Comparison of ENCODE assay signal across 8 cellular contexts in genomic region chr15:42385206-42385979, GRCh38. TPM values are rescaled to one million over a fixed set of nuclear protein-coding genes. Genes with fewer than 3 reads are reported as not detected.
A peak's percentile ranks its signal among the peaks of the same experiment; 100 is the strongest.
DNase-seq lines count a peak whose midpoint lies in the region; ATAC-seq and TF ChIP-seq lines count a peak whose summit lies in the region.

No MANE protein-coding gene starts in this region.

- H2AFZ ChIP-seq in mammary epithelial cell (ENCODE audit: low read depth, low read length): no peak overlapping the region

- H3K27ac ChIP-seq in mammary epithelial cell (ENCODE audit: insufficient read depth, low read depth, low read length): no peak overlapping the region
- peak overlapping the region in 1 of 2 donors; percentile 71 for H3K27ac ChIP-seq in lung (ENCODE audit: low read depth in 1 of 2, low read length in 1 of 2)

- in situ Hi-C loops in mammary epithelial cell (cut with MboI; ENCODE audit: low sequenced_read_pairs in 2 of 2): no loop called here

- no TSS peak for BruUV-seq in mammary epithelial cell (replicated peaks; lab: Mats Ljungman, UMichigan)

- no peak overlapping the region for H3K9ac ChIP-seq in mammary epithelial cell (ENCODE audit: insufficient read depth, low read length)

- H3K27me3 ChIP-seq in BJ (ENCODE audit: control insufficient read depth, insufficient read depth, low read length): no peaks in the 10 kb centered on the region; the same call in 1 of the 2 replicates
- H3K27me3 ChIP-seq in mammary epithelial cell (ENCODE audit: insufficient read depth, low read length): no peaks in the 10 kb centered on the region
- no peaks in the 10 kb centered on the region for H3K27me3 ChIP-seq in lung (ENCODE audit: control insufficient read depth, insufficient read depth)

- H3K4me2 ChIP-seq in mammary epithelial cell (ENCODE audit: insufficient read depth, low read depth, low read length): no peak overlapping the region

- CTCF ChIA-PET in BJ (lab: Yijun Ruan, JAX) (interaction anchor here (0.6 to 1.8 kb wide), 24 partner anchors 8 to 396 kb away, joined by 3 to 9 read pairs (median 3); partner anchors contain the start of gene VPS39), mammary epithelial cell (lab: Charles Lee; ENCODE audit: low non-redundant PET) (interaction anchor here (0.5 to 0.9 kb wide), 2 partner anchors 89 to 177 kb away, joined by 4 to 11 read pairs; partner anchors contain the start of gene VPS39)

- H3K9me3 ChIP-seq in mammary epithelial cell (replicated peaks; ENCODE audit: insufficient read depth, low read length): no peaks in the 10 kb centered on the region
- H3K9me3 ChIP-seq in lung (ENCODE audit: control insufficient read depth in 2 of 2, insufficient read depth in 1 of 2, low read length in 1 of 2): no peaks in the 10 kb centered on the region

- intact Hi-C loops in mammary epithelial cell (cut with micrococcal nuclease): no loop called here

- ATAC-seq in lung (ENCODE audit: insufficient read depth, low FRiP score): no peak

- H3K36me3 ChIP-seq in BJ (ENCODE audit: control insufficient read depth, insufficient read depth, low read length) (no peaks in the 10 kb centered on the region), mammary epithelial cell (ENCODE audit: insufficient read depth, low read length) (no peaks in the 10 kb centered on the region), lung (ENCODE audit: control insufficient read depth in 2 of 2, insufficient read depth in 2 of 2, low read length in 2 of 2) (peaks cover 0 to 5% of the 10 kb centered on the region in 2 donors)

- TF ChIP-seq CTCF in BJ (IDR thresholded peaks at IDR 0.05; ENCODE audit: insufficient read depth, low read depth, low read length): peak; percentile 74
- TF ChIP-seq CTCF in GM12874 (IDR thresholded peaks at IDR 0.05; ENCODE audit: insufficient read depth, low read depth, low read length): peak; percentile 71
- peak; percentile 60 to 86 for TF ChIP-seq CTCF in mammary epithelial cell (conservative IDR thresholded peaks at IDR 0.05 in 1 of 2, IDR thresholded peaks at IDR 0.05 in 1 of 2; ENCODE audit: extremely low read depth in 1 of 2, insufficient read depth in 1 of 2, low read depth in 1 of 2, low read length in 2 of 2)
- TF ChIP-seq CTCF in lung (IDR thresholded peaks at IDR 0.05; ENCODE audit: control extremely low read depth, extremely low read depth): peak; percentile 3

- DNase-seq in BJ (ENCODE audit: low read depth) (no peak), NCI-H774 (lab: John Stamatoyannopoulos, UW) (peak; percentile 6), mammary epithelial cell (peak; percentile 21), lung (ENCODE audit: low spot score) (no peak), putamen (ENCODE audit: low spot score) (no peak), NCI-H2029 treated with DMSO at 0.1 percent for 48 hours (lab: John Stamatoyannopoulos, UW) (no peak), COR-L47 (lab: John Stamatoyannopoulos, UW) (no peak)

- dilution Hi-C loops in mammary epithelial cell (cut with HindIII; ENCODE audit: low sequenced_read_pairs): no loop called here

- H3K79me2 ChIP-seq in mammary epithelial cell (ENCODE audit: insufficient read depth, low read length): no peaks in the 10 kb centered on the region

- H3K4me1 ChIP-seq in mammary epithelial cell (ENCODE audit: insufficient read depth, low read length): no peaks in the 10 kb centered on the region
- peaks cover 0 to 17% of the 10 kb centered on the region in 2 donors for H3K4me1 ChIP-seq in lung (ENCODE audit: control insufficient read depth in 2 of 2, insufficient read depth in 2 of 2, low read length in 2 of 2)

- H3K4me3 ChIP-seq in BJ (ENCODE audit: low read depth, low read length) (no peak overlapping the region), mammary epithelial cell (replicated peaks in 1 of 3; ENCODE audit: insufficient read depth in 1 of 3, low read depth in 2 of 3, low read length in 3 of 3) (no peak overlapping the region), lung (no peak overlapping the region)

- 52% methylated on average over 5 of the region's 5 CpGs for WGBS in mammary epithelial cell (ENCODE audit: low coverage, missing lambda C conversion rate)
- WGBS in lung, 2 donors: 40 to 46% methylated on average over 5 of the region's 5 CpGs

- POLR2A ChIA-PET in BJ (lab: Charles Lee): interaction anchor here (0.6 kb wide), 1 partner anchor 206 kb away, joined by 3 read pairs; no protein-coding TSS in a partner anchor

- H4K20me1 ChIP-seq in mammary epithelial cell (ENCODE audit: insufficient read depth, low read length): no peaks in the 10 kb centered on the region

RNA-seq across cellular contexts. Expression of gene CAPN3, which starts 26.1 kb away (rescaled TPM):
- 5.3 and 6.6 TPM in 2 replicates for polyA plus RNA-seq in BJ (2011; rRNA removed)
- 1.0 and 1.1 TPM in 2 replicates for polyA minus RNA-seq in BJ (2011; rRNA and poly(A)+ RNA removed)
- total RNA-seq in mammary epithelial cell: 10 to 100 TPM in 1 of 2 donors, 1 to 10 TPM in 1; 2.8 to 12.7 TPM
- polyA plus RNA-seq in mammary epithelial cell: 3.6 TPM
- polyA minus RNA-seq in mammary epithelial cell: 1.1 TPM
- 10 to 100 TPM; 20.9 to 28.4 TPM for total RNA-seq in lung
- 10 to 100 TPM; 12.1 to 56.6 TPM for polyA plus RNA-seq in lung

Comparison
In these comparisons a context has a peak if more than half of its experiments do, and no peak if none do; other contexts are left out.
1. DNase-seq: peak in NCI-H774 (single experiment) and mammary epithelial cell (single experiment); none in BJ (single experiment), lung (single experiment), putamen (single experiment), NCI-H2029 treated with DMSO at 0.1 percent for 48 hours (single experiment) and COR-L47 (single experiment).
2. CTCF ChIP-seq: peak in every context shown above with its lines; median percentile 74 in BJ; 73 in mammary epithelial cell; 71 in GM12874; 3 in lung.